ENCODE assay signal across 20 cellular contexts in the genomic region with DNA sequence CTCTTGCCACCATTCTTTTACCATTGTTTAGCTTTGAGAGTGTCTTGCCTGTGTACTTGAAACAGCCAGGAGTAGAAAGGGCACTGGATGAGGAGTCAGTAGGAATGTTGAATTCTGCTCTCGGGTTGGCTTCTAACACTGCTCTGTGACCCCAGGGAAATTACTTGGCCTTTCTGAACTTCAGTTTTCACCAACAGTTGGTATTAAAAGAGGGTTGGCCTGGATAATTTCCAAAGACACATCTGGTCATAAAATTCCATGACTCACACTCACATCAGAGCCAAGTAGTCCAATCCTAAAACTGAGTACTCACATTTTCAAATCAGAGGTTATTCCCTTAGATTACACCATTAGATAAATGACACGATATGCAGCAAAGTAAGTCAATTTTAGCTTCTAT.
DNase-seq lines count a peak whose midpoint lies in the region; ATAC-seq, FAIRE-seq and TF ChIP-seq lines count a peak whose summit lies in the region.
"Had no signal": no experiment of that assay in that cellular context is flagged by ENCODE, and none has a peak within 500 bp of the region (broad histone marks: within the 10 kb centered on the region; RNA-seq: fewer than 3 reads in every experiment).

No MANE protein-coding gene starts in this region.

- TF ChIP-seq CTCF in AG10803 (conservative IDR thresholded peaks at IDR 0.05; ENCODE audit: low read length), result no peak
- TF ChIP-seq CTCF in astrocyte of the spinal cord (IDR thresholded peaks at IDR 0.05; ENCODE audit: low read depth, low read length), result no peak

- H3K4me1 ChIP-seq in small intestine (ENCODE audit: control insufficient read depth in 2 of 2, insufficient read depth in 1 of 2, low read depth in 1 of 2, low read length in 1 of 2), result no peaks in the 10 kb centered on the region
- H3K4me1 ChIP-seq: BLaER1 had no signal

- FAIRE-seq in small intestine (lab: Jason Lieb, UNC), result no peak
- FAIRE-seq: GM12892 had no signal

- in situ Hi-C loops in astrocyte of the spinal cord (cut with HindIII; ENCODE audit: low sequenced_read_pairs), result no loop called here

- WGBS in small intestine, 3 donors, result 28 to 53% (median 39%) methylated on average over 2 of the region's 2 CpGs

- DNase-seq in AG10803 (ENCODE audit: low read depth), result peak; percentile 46
- peak; percentile 26 for DNase-seq in HS-27A (ENCODE audit: low read depth)
- peak; percentile 72 for DNase-seq in astrocyte of the spinal cord (ENCODE audit: low read depth, low spot score)
- peak; percentile 54 for DNase-seq in iris pigment epithelial cell (ENCODE audit: low read depth)
- DNase-seq in C1 segment of cervical spinal cord (lab: John Stamatoyannopoulos, UW), result no peak
- no peak for DNase-seq in small intestine
- DNase-seq: aorta; DMS79 treated with DMSO at 0.1 percent for 48 hours; effector CD8-positive, alpha-beta T cell; MM.1S; NCI-H2029; NCI-H526 treated with DMSO at 0.1 percent for 48 hours; ovary; SHP77; stimulated activated CD4-positive, alpha-beta T cell treated with anti-CD3 and anti-CD28 coated beads, Interleukin-12 subunit alpha, Interleukin-12 subunit beta, amount 100 ng/mL, for 4 hours had no signal

- H3K9me3 ChIP-seq in small intestine (ENCODE audit: control insufficient read depth, low read depth), result no peaks in the 10 kb centered on the region
- H3K9me3 ChIP-seq: BLaER1, ovary had no signal

- H3K36me3 ChIP-seq in small intestine (ENCODE audit: control insufficient read depth in 2 of 2, insufficient read depth in 2 of 2, low read length in 2 of 2), result no peaks in the 10 kb centered on the region
- H3K36me3 ChIP-seq: BLaER1, ovary had no signal

- H3K27me3 ChIP-seq in small intestine (ENCODE audit: control insufficient read depth in 2 of 2, insufficient read depth in 2 of 2, low read length in 2 of 2), result no peaks in the 10 kb centered on the region
- H3K27me3 ChIP-seq: BLaER1, ovary had no signal

- ATAC-seq in GM21367 (IDR thresholded peaks at IDR 0.05; ENCODE audit: unreplicated experiment), result no peak
- ATAC-seq in HG02678 (IDR thresholded peaks at IDR 0.05; ENCODE audit: unreplicated experiment), result no peak
- ATAC-seq: activated T-helper 17 cell treated with anti-CD3 and anti-CD28 coated beads, Interleukin-2, amount 50 U/mL, for 72 hours had no signal

- H3K27ac ChIP-seq in small intestine (ENCODE audit: low read depth in 1 of 2, low read length in 1 of 2), result no peak overlapping the region
- H3K27ac ChIP-seq: BLaER1, ovary had no signal

- H3K4me3 ChIP-seq in AG10803 (ENCODE audit: low read length) (no peak overlapping the region), astrocyte of the spinal cord (ENCODE audit: low read depth, low read length) (no peak overlapping the region), small intestine (ENCODE audit: low read depth in 1 of 2, low read length in 2 of 2) (no peak overlapping the region)
- H3K4me3 ChIP-seq: BLaER1, ovary had no signal

Comparison
In these comparisons a context has a peak if more than half of its experiments do, and no peak if none do; other contexts are left out.
1. DNase-seq: peak in AG10803 (single experiment), HS-27A (single experiment), astrocyte of the spinal cord (single experiment) and iris pigment epithelial cell (single experiment); none in C1 segment of cervical spinal cord (0 of 14) and small intestine (single experiment).